In the genomic region with DNA sequence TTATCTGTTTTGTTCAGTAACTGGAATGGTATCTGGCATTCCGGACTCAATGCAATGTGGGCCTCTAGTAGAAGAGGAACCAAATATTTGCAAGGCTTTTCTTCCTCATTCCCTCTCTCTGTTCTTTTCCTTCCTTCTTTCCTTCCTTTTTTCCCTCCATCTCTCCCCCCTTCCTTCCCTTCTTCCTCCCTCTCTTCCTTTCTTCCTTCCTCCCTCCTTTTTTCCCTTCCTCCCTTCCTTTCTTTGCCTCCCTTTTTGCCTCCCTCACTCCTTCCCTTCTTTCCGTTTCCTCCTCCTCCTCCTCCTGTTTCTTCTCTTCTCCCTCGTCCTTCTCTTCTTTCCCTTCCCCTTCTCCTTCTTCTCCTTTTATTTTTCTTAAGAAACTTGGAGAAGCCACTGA, we compare ENCODE assay signal across 37 cellular contexts.
"Had no signal": no experiment of that assay in that cellular context is flagged by ENCODE, and none has a peak within 500 bp of the region (broad histone marks: within the 10 kb centered on the region; RNA-seq: fewer than 3 reads in every experiment).

No MANE protein-coding gene starts in this region.

- H3K9me3 Mint-ChIP-seq: activated CD4-positive, alpha-beta memory T cell treated with anti-CD3 and anti-CD28 coated beads, Interleukin-2, amount 10 ng/mL, durations not matched to agents 7 days and 5 days; activated CD4-positive, alpha-beta T cell treated with anti-CD3 and anti-CD28 coated beads, Interleukin-2, amount 10 ng/mL, durations not matched to agents 7 days and 5 days; activated naive CD4-positive, alpha-beta T cell treated with anti-CD3 and anti-CD28 coated beads, Interleukin-2, amount 10 ng/mL, durations not matched to agents 7 days and 5 days; activated naive CD4-positive, alpha-beta T cell treated with anti-CD3 and anti-CD28 coated beads, Interleukin-2, amount 50 U/mL, for 24 hours; activated naive CD8-positive, alpha-beta T cell treated with anti-CD3 and anti-CD28 coated beads, Interleukin-2, amount 10 ng/mL, durations not matched to agents 7 days and 5 days; activated naive CD8-positive, alpha-beta T cell treated with anti-CD3 and anti-CD28 coated beads, Interleukin-2, amount 50 U/mL, for 24 hours; activated T-cell treated with anti-CD3 and anti-CD28 coated beads, Interleukin-2, amount 50 U/mL, for 24 hours; activated T-helper 2 cell treated with anti-CD3 and anti-CD28 coated beads, Interferon-gamma antibody, Interleukin-2, Interleukin-4, amounts not matched to agents 10 μg/mL and 5 μg/mL and 100 μg/mL, durations not matched to agents 14 hours and 24 hours and 36 hours; T-helper 1 cell treated with Interleukin-12 subunit alpha and Interleukin-12 subunit beta and Interleukin-4 antibody, amounts not matched to agents 30 μg/mL and 1 μg/mL, for 36 hours; T-helper 2 cell treated with Interferon-gamma antibody and Interleukin-4, amounts not matched to agents 5 μg/mL and 100 μg/mL, for 36 hours had no signal

- DNase-seq: activated CD4-positive, alpha-beta memory T cell treated with anti-CD3 and anti-CD28 coated beads, Interleukin-2, amount 10 ng/mL, durations not matched to agents 7 days and 5 days; activated CD4-positive, alpha-beta T cell treated with anti-CD3 and anti-CD28 coated beads for 1 hour; activated CD4-positive, alpha-beta T cell treated with anti-CD3 and anti-CD28 coated beads for 36 hours; activated CD4-positive, alpha-beta T cell treated with anti-CD3 and anti-CD28 coated beads for 48 hours; activated CD4-positive, alpha-beta T cell treated with anti-CD3 and anti-CD28 coated beads, Interleukin-2, amount 10 ng/mL, durations not matched to agents 7 days and 5 days; activated CD4-positive, alpha-beta T cell treated with anti-CD3 and anti-CD28 coated beads, Interleukin-2, amount 50 U/mL, for 48 hours; activated CD4-positive, CD25-positive, alpha-beta regulatory T cell; activated CD8-positive, alpha-beta memory T cell treated with anti-CD3 and anti-CD28 coated beads for 24 hours; activated CD8-positive, alpha-beta memory T cell treated with anti-CD3 and anti-CD28 coated beads, Interleukin-2, amount 10 ng/mL, durations not matched to agents 7 days and 5 days; activated CD8-positive, alpha-beta memory T cell treated with anti-CD3 and anti-CD28 coated beads, Interleukin-2, amount 50 U/mL, for 48 hours; activated CD8-positive, alpha-beta T cell treated with anti-CD3 and anti-CD28 coated beads, Interleukin-2, amount 10 ng/mL, durations not matched to agents 7 days and 5 days; activated effector memory CD4-positive, alpha-beta T cell treated with Interleukin-2 at 50 U/mL for 16 hours; activated gamma-delta T cell; activated naive CD4-positive, alpha-beta T cell treated with anti-CD3 and anti-CD28 coated beads, Interleukin-2, amount 10 ng/mL, durations not matched to agents 7 days and 5 days; activated naive CD4-positive, alpha-beta T cell treated with Interleukin-2 at 50 U/mL for 16 hours; activated naive CD8-positive, alpha-beta T cell treated with anti-CD3 and anti-CD28 coated beads, Interleukin-2, amount 10 ng/mL, durations not matched to agents 7 days and 5 days; activated naive CD8-positive, alpha-beta T cell treated with anti-CD3 and anti-CD28 coated beads, Interleukin-2, amount 50 U/mL, for 24 hours; activated T-cell treated with anti-CD3 and anti-CD28 coated beads, Interleukin-2, amount 50 U/mL, for 24 hours; activated T-cell treated with anti-CD3 and anti-CD28 coated beads, Interleukin-2, amount 50 U/mL, for 48 hours; amniotic stem cell; aorta; body of pancreas; brain microvascular endothelial cell; central memory CD4-positive, alpha-beta T cell; T-helper 1 cell; T-helper 2 cell; T-helper 9 cell had no signal

- H3K4me1 ChIP-seq: body of pancreas, breast epithelium had no signal

- H3K27me3 ChIP-seq: body of pancreas, brain microvascular endothelial cell, breast epithelium had no signal

- H3K27me3 Mint-ChIP-seq: activated CD4-positive, alpha-beta memory T cell treated with anti-CD3 and anti-CD28 coated beads, Interleukin-2, amount 10 ng/mL, durations not matched to agents 7 days and 5 days; activated CD4-positive, alpha-beta T cell treated with anti-CD3 and anti-CD28 coated beads for 36 hours; activated CD4-positive, alpha-beta T cell treated with anti-CD3 and anti-CD28 coated beads, Interleukin-2, amount 10 ng/mL, durations not matched to agents 7 days and 5 days; activated naive CD4-positive, alpha-beta T cell treated with anti-CD3 and anti-CD28 coated beads, Interleukin-2, amount 10 ng/mL, durations not matched to agents 7 days and 5 days; activated naive CD4-positive, alpha-beta T cell treated with anti-CD3 and anti-CD28 coated beads, Interleukin-2, amount 50 U/mL, for 24 hours; activated naive CD8-positive, alpha-beta T cell; activated naive CD8-positive, alpha-beta T cell treated with anti-CD3 and anti-CD28 coated beads, Interleukin-2, amount 10 ng/mL, durations not matched to agents 7 days and 5 days; activated naive CD8-positive, alpha-beta T cell treated with anti-CD3 and anti-CD28 coated beads, Interleukin-2, amount 50 U/mL, for 24 hours; activated T-cell treated with anti-CD3 and anti-CD28 coated beads, Interleukin-2, amount 50 U/mL, for 24 hours had no signal

- H3K27ac Mint-ChIP-seq: activated CD4-positive, alpha-beta memory T cell treated with anti-CD3 and anti-CD28 coated beads, Interleukin-2, amount 10 ng/mL, durations not matched to agents 7 days and 5 days; activated CD4-positive, alpha-beta T cell treated with anti-CD3 and anti-CD28 coated beads for 36 hours; activated CD4-positive, alpha-beta T cell treated with anti-CD3 and anti-CD28 coated beads, Interleukin-2, amount 10 ng/mL, durations not matched to agents 7 days and 5 days; activated CD8-positive, alpha-beta memory T cell treated with anti-CD3 and anti-CD28 coated beads, Interleukin-2, amount 10 ng/mL, durations not matched to agents 7 days and 5 days; activated CD8-positive, alpha-beta T cell treated with anti-CD3 and anti-CD28 coated beads, Interleukin-2, amount 10 ng/mL, durations not matched to agents 7 days and 5 days; activated naive CD4-positive, alpha-beta T cell treated with anti-CD3 and anti-CD28 coated beads, Interleukin-2, amount 10 ng/mL, durations not matched to agents 7 days and 5 days; activated naive CD4-positive, alpha-beta T cell treated with anti-CD3 and anti-CD28 coated beads, Interleukin-2, amount 50 U/mL, for 24 hours; activated naive CD8-positive, alpha-beta T cell; activated naive CD8-positive, alpha-beta T cell treated with anti-CD3 and anti-CD28 coated beads, Interleukin-2, amount 10 ng/mL, durations not matched to agents 7 days and 5 days; activated naive CD8-positive, alpha-beta T cell treated with anti-CD3 and anti-CD28 coated beads, Interleukin-2, amount 50 U/mL, for 24 hours; activated T-cell treated with anti-CD3 and anti-CD28 coated beads, Interleukin-2, amount 50 U/mL, for 24 hours; activated T-helper 2 cell treated with anti-CD3 and anti-CD28 coated beads, Interferon-gamma antibody, Interleukin-2, Interleukin-4, amounts not matched to agents 10 μg/mL and 5 μg/mL and 100 μg/mL, durations not matched to agents 14 hours and 24 hours and 36 hours; T-helper 1 cell treated with Interleukin-12 subunit alpha and Interleukin-12 subunit beta and Interleukin-4 antibody, amounts not matched to agents 30 μg/mL and 1 μg/mL, for 36 hours; T-helper 2 cell treated with Interferon-gamma antibody and Interleukin-4, amounts not matched to agents 5 μg/mL and 100 μg/mL, for 36 hours had no signal

- H3K9me3 ChIP-seq: body of pancreas, breast epithelium had no signal

- H3K4me3 Mint-ChIP-seq: activated CD4-positive, alpha-beta memory T cell treated with anti-CD3 and anti-CD28 coated beads, Interleukin-2, amount 10 ng/mL, durations not matched to agents 7 days and 5 days; activated CD4-positive, alpha-beta T cell treated with anti-CD3 and anti-CD28 coated beads for 36 hours; activated CD4-positive, alpha-beta T cell treated with anti-CD3 and anti-CD28 coated beads, Interleukin-2, amount 10 ng/mL, durations not matched to agents 7 days and 5 days; activated CD8-positive, alpha-beta memory T cell treated with anti-CD3 and anti-CD28 coated beads, Interleukin-2, amount 10 ng/mL, durations not matched to agents 7 days and 5 days; activated CD8-positive, alpha-beta T cell treated with anti-CD3 and anti-CD28 coated beads, Interleukin-2, amount 10 ng/mL, durations not matched to agents 7 days and 5 days; activated naive CD4-positive, alpha-beta T cell treated with anti-CD3 and anti-CD28 coated beads, Interleukin-2, amount 10 ng/mL, durations not matched to agents 7 days and 5 days; activated naive CD4-positive, alpha-beta T cell treated with anti-CD3 and anti-CD28 coated beads, Interleukin-2, amount 50 U/mL, for 24 hours; activated naive CD8-positive, alpha-beta T cell; activated naive CD8-positive, alpha-beta T cell treated with anti-CD3 and anti-CD28 coated beads, Interleukin-2, amount 10 ng/mL, durations not matched to agents 7 days and 5 days; activated naive CD8-positive, alpha-beta T cell treated with anti-CD3 and anti-CD28 coated beads, Interleukin-2, amount 50 U/mL, for 24 hours; activated T-cell treated with anti-CD3 and anti-CD28 coated beads, Interleukin-2, amount 50 U/mL, for 24 hours; T-helper 1 cell treated with Interleukin-12 subunit alpha and Interleukin-12 subunit beta and Interleukin-4 antibody, amounts not matched to agents 30 μg/mL and 1 μg/mL, for 36 hours; T-helper 2 cell treated with Interferon-gamma antibody and Interleukin-4, amounts not matched to agents 5 μg/mL and 100 μg/mL, for 36 hours had no signal

- H3K36me3 ChIP-seq: brain microvascular endothelial cell, breast epithelium had no signal

- H3K4me1 Mint-ChIP-seq: activated CD4-positive, alpha-beta memory T cell treated with anti-CD3 and anti-CD28 coated beads, Interleukin-2, amount 10 ng/mL, durations not matched to agents 7 days and 5 days; activated CD4-positive, alpha-beta T cell treated with anti-CD3 and anti-CD28 coated beads, Interleukin-2, amount 10 ng/mL, durations not matched to agents 7 days and 5 days; activated CD8-positive, alpha-beta memory T cell treated with anti-CD3 and anti-CD28 coated beads, Interleukin-2, amount 10 ng/mL, durations not matched to agents 7 days and 5 days; activated naive CD4-positive, alpha-beta T cell treated with anti-CD3 and anti-CD28 coated beads, Interleukin-2, amount 10 ng/mL, durations not matched to agents 7 days and 5 days; activated naive CD8-positive, alpha-beta T cell treated with anti-CD3 and anti-CD28 coated beads, Interleukin-2, amount 10 ng/mL, durations not matched to agents 7 days and 5 days had no signal

- H3K36me3 Mint-ChIP-seq: activated CD8-positive, alpha-beta memory T cell treated with anti-CD3 and anti-CD28 coated beads, Interleukin-2, amount 10 ng/mL, durations not matched to agents 7 days and 5 days; activated naive CD4-positive, alpha-beta T cell treated with anti-CD3 and anti-CD28 coated beads, Interleukin-2, amount 10 ng/mL, durations not matched to agents 7 days and 5 days; activated naive CD8-positive, alpha-beta T cell; activated naive CD8-positive, alpha-beta T cell treated with anti-CD3 and anti-CD28 coated beads, Interleukin-2, amount 10 ng/mL, durations not matched to agents 7 days and 5 days had no signal

- H3K27ac ChIP-seq: body of pancreas, brain microvascular endothelial cell, breast epithelium, VCaP had no signal

- H3K4me3 ChIP-seq: body of pancreas, breast epithelium had no signal

- FAIRE-seq: astrocyte, TTC549 had no signal

- ATAC-seq: activated CD4-positive, alpha-beta T cell treated with anti-CD3 and anti-CD28 coated beads for 36 hours; activated CD4-positive, CD25-positive, alpha-beta regulatory T cell treated with anti-CD3 and anti-CD28 coated beads, Interleukin-2, amount 50 U/mL, for 24 hours; activated CD8-positive, alpha-beta memory T cell treated with anti-CD3 and anti-CD28 coated beads, Interleukin-2, amount 10 ng/mL, durations not matched to agents 7 days and 5 days; activated CD8-positive, alpha-beta T cell treated with anti-CD3 and anti-CD28 coated beads, Interleukin-2, amount 10 ng/mL, durations not matched to agents 7 days and 5 days; activated naive CD8-positive, alpha-beta T cell treated with anti-CD3 and anti-CD28 coated beads, Interleukin-2, amount 50 U/mL, for 24 hours; body of pancreas had no signal
